1 cellular context compared by ENCODE assay signal in the genomic region with DNA sequence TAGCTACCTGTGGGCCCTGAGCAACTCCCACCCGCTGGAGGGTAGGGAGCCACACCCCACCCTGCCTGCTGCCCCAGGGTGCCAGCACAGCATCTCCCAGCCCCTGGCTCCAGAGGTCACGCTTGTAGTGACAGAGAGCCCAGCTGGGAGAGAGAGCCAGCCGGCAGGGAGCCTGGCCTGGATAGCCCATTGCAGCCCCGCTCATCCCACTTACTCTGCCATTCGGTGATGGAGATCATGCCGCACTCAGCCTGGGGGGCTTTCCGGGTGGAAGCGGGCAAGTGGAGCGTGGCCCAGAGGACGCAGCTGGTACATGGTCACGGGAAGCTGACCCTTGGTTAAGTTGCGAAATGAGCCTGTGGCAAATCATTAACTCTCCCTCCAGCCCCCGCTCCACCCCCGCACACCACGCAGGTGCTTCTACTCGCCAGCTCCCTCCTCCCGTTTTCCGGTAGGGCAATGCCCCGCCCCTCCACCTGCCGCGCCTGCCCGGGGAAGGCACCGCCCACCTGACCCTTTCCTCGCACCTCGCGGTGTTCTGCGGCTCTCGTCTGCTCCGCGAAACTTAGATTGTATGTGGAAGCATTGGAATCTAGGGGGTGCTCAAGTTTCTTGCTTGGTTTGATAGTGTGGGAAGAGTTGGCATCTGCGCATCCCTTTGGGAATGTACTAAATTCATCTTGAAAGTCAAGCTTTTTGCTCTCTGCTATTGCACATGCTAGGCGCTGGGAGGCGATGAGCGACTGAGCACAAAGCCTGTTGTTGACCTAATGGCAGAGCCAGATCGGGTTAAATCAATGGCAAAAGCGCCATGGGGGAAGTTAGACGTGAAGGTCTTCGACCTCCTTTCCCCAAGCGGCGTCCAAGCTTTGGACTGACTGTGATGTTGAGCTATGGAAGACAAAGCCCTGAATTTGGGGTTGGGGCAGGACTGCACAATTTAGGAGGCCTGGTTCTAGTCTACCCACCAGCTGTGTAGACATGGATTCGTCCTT.
TF ChIP-seq lines count a peak whose summit lies in the region.

A gene with protein sequence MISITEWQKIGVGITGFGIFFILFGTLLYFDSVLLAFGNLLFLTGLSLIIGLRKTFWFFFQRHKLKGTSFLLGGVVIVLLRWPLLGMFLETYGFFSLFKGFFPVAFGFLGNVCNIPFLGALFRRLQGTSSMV (minus strand): TSS at position 321 of the 995 bp plus-strand sequence. CDS start 82 bp downstream, at position 239.

TF ChIP-seq in WTC11, 78 proteins besides CTCF, POLR2A, EP300 and RAD21 (continued from another document and continues in another):
- TF ChIP-seq, protein P1, sequence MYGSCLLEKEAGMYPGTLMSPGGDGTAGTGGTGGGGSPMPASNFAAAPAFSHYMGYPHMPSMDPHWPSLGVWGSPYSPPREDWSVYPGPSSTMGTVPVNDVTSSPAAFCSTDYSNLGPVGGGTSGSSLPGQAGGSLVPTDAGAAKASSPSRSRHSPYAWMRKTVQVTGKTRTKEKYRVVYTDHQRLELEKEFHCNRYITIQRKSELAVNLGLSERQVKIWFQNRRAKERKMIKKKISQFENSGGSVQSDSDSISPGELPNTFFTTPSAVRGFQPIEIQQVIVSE (CRISPR knock-in tag; IDR thresholded peaks at IDR 0.05; ENCODE audit: borderline replicate concordance), result no peak
- TF ChIP-seq ETV6 (CRISPR knock-in tag; IDR thresholded peaks at IDR 0.05) (peak; percentile 95), FOXP1 (CRISPR knock-in tag; IDR thresholded peaks at IDR 0.05; ENCODE audit: borderline replicate concordance) (peak; percentile 84; the same call in 1 of the 2 replicates), NR2C2 (CRISPR knock-in tag; IDR thresholded peaks at IDR 0.05) (no peak), JAZF1 (CRISPR knock-in tag; IDR thresholded peaks at IDR 0.05) (no peak), NFE2L1 (CRISPR knock-in tag; IDR thresholded peaks at IDR 0.05) (peak; percentile 89; the same call in 1 of the 2 replicates), ELF4 (CRISPR knock-in tag; IDR thresholded peaks at IDR 0.05; ENCODE audit: low read depth) (no peak), FOXJ3 (CRISPR knock-in tag; IDR thresholded peaks at IDR 0.05; ENCODE audit: borderline replicate concordance) (no peak), NR1H2 (CRISPR knock-in tag; IDR thresholded peaks at IDR 0.05) (no peak), ZNF263 (CRISPR knock-in tag; IDR thresholded peaks at IDR 0.05; ENCODE audit: low read depth) (no peak; the same call in 1 of the 2 replicates), JUN (CRISPR knock-in tag; IDR thresholded peaks at IDR 0.05) (no peak), ZNF423 (CRISPR knock-in tag; IDR thresholded peaks at IDR 0.05) (no peak)
- TF ChIP-seq, protein P2, sequence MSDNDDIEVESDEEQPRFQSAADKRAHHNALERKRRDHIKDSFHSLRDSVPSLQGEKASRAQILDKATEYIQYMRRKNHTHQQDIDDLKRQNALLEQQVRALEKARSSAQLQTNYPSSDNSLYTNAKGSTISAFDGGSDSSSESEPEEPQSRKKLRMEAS (CRISPR knock-in tag; IDR thresholded peaks at IDR 0.05), result peak; percentile 98
- TF ChIP-seq, protein P3, sequence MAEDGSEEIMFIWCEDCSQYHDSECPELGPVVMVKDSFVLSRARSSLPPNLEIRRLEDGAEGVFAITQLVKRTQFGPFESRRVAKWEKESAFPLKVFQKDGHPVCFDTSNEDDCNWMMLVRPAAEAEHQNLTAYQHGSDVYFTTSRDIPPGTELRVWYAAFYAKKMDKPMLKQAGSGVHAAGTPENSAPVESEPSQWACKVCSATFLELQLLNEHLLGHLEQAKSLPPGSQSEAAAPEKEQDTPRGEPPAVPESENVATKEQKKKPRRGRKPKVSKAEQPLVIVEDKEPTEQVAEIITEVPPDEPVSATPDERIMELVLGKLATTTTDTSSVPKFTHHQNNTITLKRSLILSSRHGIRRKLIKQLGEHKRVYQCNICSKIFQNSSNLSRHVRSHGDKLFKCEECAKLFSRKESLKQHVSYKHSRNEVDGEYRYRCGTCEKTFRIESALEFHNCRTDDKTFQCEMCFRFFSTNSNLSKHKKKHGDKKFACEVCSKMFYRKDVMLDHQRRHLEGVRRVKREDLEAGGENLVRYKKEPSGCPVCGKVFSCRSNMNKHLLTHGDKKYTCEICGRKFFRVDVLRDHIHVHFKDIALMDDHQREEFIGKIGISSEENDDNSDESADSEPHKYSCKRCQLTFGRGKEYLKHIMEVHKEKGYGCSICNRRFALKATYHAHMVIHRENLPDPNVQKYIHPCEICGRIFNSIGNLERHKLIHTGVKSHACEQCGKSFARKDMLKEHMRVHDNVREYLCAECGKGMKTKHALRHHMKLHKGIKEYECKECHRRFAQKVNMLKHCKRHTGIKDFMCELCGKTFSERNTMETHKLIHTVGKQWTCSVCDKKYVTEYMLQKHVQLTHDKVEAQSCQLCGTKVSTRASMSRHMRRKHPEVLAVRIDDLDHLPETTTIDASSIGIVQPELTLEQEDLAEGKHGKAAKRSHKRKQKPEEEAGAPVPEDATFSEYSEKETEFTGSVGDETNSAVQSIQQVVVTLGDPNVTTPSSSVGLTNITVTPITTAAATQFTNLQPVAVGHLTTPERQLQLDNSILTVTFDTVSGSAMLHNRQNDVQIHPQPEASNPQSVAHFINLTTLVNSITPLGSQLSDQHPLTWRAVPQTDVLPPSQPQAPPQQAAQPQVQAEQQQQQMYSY (CRISPR knock-in tag; IDR thresholded peaks at IDR 0.05), result no peak
- TF ChIP-seq, protein P4, sequence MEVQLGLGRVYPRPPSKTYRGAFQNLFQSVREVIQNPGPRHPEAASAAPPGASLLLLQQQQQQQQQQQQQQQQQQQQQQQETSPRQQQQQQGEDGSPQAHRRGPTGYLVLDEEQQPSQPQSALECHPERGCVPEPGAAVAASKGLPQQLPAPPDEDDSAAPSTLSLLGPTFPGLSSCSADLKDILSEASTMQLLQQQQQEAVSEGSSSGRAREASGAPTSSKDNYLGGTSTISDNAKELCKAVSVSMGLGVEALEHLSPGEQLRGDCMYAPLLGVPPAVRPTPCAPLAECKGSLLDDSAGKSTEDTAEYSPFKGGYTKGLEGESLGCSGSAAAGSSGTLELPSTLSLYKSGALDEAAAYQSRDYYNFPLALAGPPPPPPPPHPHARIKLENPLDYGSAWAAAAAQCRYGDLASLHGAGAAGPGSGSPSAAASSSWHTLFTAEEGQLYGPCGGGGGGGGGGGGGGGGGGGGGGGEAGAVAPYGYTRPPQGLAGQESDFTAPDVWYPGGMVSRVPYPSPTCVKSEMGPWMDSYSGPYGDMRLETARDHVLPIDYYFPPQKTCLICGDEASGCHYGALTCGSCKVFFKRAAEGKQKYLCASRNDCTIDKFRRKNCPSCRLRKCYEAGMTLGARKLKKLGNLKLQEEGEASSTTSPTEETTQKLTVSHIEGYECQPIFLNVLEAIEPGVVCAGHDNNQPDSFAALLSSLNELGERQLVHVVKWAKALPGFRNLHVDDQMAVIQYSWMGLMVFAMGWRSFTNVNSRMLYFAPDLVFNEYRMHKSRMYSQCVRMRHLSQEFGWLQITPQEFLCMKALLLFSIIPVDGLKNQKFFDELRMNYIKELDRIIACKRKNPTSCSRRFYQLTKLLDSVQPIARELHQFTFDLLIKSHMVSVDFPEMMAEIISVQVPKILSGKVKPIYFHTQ (CRISPR knock-in tag; IDR thresholded peaks at IDR 0.05), result no peak
- TF ChIP-seq, protein P5, sequence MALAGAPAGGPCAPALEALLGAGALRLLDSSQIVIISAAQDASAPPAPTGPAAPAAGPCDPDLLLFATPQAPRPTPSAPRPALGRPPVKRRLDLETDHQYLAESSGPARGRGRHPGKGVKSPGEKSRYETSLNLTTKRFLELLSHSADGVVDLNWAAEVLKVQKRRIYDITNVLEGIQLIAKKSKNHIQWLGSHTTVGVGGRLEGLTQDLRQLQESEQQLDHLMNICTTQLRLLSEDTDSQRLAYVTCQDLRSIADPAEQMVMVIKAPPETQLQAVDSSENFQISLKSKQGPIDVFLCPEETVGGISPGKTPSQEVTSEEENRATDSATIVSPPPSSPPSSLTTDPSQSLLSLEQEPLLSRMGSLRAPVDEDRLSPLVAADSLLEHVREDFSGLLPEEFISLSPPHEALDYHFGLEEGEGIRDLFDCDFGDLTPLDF (CRISPR knock-in tag; IDR thresholded peaks at IDR 0.05), result no peak
- TF ChIP-seq, protein P6, sequence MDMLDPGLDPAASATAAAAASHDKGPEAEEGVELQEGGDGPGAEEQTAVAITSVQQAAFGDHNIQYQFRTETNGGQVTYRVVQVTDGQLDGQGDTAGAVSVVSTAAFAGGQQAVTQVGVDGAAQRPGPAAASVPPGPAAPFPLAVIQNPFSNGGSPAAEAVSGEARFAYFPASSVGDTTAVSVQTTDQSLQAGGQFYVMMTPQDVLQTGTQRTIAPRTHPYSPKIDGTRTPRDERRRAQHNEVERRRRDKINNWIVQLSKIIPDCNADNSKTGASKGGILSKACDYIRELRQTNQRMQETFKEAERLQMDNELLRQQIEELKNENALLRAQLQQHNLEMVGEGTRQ (CRISPR knock-in tag; IDR thresholded peaks at IDR 0.05), result peak; percentile 79
- TF ChIP-seq, protein P7, sequence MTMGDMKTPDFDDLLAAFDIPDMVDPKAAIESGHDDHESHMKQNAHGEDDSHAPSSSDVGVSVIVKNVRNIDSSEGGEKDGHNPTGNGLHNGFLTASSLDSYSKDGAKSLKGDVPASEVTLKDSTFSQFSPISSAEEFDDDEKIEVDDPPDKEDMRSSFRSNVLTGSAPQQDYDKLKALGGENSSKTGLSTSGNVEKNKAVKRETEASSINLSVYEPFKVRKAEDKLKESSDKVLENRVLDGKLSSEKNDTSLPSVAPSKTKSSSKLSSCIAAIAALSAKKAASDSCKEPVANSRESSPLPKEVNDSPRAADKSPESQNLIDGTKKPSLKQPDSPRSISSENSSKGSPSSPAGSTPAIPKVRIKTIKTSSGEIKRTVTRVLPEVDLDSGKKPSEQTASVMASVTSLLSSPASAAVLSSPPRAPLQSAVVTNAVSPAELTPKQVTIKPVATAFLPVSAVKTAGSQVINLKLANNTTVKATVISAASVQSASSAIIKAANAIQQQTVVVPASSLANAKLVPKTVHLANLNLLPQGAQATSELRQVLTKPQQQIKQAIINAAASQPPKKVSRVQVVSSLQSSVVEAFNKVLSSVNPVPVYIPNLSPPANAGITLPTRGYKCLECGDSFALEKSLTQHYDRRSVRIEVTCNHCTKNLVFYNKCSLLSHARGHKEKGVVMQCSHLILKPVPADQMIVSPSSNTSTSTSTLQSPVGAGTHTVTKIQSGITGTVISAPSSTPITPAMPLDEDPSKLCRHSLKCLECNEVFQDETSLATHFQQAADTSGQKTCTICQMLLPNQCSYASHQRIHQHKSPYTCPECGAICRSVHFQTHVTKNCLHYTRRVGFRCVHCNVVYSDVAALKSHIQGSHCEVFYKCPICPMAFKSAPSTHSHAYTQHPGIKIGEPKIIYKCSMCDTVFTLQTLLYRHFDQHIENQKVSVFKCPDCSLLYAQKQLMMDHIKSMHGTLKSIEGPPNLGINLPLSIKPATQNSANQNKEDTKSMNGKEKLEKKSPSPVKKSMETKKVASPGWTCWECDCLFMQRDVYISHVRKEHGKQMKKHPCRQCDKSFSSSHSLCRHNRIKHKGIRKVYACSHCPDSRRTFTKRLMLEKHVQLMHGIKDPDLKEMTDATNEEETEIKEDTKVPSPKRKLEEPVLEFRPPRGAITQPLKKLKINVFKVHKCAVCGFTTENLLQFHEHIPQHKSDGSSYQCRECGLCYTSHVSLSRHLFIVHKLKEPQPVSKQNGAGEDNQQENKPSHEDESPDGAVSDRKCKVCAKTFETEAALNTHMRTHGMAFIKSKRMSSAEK (CRISPR knock-in tag; IDR thresholded peaks at IDR 0.05; ENCODE audit: borderline replicate concordance), result no peak
- TF ChIP-seq, protein P8, sequence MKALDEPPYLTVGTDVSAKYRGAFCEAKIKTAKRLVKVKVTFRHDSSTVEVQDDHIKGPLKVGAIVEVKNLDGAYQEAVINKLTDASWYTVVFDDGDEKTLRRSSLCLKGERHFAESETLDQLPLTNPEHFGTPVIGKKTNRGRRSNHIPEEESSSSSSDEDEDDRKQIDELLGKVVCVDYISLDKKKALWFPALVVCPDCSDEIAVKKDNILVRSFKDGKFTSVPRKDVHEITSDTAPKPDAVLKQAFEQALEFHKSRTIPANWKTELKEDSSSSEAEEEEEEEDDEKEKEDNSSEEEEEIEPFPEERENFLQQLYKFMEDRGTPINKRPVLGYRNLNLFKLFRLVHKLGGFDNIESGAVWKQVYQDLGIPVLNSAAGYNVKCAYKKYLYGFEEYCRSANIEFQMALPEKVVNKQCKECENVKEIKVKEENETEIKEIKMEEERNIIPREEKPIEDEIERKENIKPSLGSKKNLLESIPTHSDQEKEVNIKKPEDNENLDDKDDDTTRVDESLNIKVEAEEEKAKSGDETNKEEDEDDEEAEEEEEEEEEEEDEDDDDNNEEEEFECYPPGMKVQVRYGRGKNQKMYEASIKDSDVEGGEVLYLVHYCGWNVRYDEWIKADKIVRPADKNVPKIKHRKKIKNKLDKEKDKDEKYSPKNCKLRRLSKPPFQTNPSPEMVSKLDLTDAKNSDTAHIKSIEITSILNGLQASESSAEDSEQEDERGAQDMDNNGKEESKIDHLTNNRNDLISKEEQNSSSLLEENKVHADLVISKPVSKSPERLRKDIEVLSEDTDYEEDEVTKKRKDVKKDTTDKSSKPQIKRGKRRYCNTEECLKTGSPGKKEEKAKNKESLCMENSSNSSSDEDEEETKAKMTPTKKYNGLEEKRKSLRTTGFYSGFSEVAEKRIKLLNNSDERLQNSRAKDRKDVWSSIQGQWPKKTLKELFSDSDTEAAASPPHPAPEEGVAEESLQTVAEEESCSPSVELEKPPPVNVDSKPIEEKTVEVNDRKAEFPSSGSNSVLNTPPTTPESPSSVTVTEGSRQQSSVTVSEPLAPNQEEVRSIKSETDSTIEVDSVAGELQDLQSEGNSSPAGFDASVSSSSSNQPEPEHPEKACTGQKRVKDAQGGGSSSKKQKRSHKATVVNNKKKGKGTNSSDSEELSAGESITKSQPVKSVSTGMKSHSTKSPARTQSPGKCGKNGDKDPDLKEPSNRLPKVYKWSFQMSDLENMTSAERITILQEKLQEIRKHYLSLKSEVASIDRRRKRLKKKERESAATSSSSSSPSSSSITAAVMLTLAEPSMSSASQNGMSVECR (CRISPR knock-in tag; IDR thresholded peaks at IDR 0.05; ENCODE audit: borderline replicate concordance), result no peak; the same call in 1 of the 2 replicates
- TF ChIP-seq, protein P9, sequence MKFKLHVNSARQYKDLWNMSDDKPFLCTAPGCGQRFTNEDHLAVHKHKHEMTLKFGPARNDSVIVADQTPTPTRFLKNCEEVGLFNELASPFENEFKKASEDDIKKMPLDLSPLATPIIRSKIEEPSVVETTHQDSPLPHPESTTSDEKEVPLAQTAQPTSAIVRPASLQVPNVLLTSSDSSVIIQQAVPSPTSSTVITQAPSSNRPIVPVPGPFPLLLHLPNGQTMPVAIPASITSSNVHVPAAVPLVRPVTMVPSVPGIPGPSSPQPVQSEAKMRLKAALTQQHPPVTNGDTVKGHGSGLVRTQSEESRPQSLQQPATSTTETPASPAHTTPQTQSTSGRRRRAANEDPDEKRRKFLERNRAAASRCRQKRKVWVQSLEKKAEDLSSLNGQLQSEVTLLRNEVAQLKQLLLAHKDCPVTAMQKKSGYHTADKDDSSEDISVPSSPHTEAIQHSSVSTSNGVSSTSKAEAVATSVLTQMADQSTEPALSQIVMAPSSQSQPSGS (CRISPR knock-in tag; IDR thresholded peaks at IDR 0.05; ENCODE audit: borderline replicate concordance, low read depth), result no peak
- TF ChIP-seq, protein P10, sequence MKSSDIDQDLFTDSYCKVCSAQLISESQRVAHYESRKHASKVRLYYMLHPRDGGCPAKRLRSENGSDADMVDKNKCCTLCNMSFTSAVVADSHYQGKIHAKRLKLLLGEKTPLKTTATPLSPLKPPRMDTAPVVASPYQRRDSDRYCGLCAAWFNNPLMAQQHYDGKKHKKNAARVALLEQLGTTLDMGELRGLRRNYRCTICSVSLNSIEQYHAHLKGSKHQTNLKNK (CRISPR knock-in tag; IDR thresholded peaks at IDR 0.05), result no peak
- TF ChIP-seq, protein P11, sequence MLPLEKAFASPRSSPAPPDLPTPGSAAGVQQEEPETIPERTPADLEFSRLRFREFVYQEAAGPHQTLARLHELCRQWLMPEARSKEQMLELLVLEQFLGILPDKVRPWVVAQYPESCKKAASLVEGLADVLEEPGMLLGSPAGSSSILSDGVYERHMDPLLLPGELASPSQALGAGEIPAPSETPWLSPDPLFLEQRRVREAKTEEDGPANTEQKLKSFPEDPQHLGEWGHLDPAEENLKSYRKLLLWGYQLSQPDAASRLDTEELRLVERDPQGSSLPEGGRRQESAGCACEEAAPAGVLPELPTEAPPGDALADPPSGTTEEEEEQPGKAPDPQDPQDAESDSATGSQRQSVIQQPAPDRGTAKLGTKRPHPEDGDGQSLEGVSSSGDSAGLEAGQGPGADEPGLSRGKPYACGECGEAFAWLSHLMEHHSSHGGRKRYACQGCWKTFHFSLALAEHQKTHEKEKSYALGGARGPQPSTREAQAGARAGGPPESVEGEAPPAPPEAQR (CRISPR knock-in tag; IDR thresholded peaks at IDR 0.05), result no peak
